In the genomic region with DNA sequence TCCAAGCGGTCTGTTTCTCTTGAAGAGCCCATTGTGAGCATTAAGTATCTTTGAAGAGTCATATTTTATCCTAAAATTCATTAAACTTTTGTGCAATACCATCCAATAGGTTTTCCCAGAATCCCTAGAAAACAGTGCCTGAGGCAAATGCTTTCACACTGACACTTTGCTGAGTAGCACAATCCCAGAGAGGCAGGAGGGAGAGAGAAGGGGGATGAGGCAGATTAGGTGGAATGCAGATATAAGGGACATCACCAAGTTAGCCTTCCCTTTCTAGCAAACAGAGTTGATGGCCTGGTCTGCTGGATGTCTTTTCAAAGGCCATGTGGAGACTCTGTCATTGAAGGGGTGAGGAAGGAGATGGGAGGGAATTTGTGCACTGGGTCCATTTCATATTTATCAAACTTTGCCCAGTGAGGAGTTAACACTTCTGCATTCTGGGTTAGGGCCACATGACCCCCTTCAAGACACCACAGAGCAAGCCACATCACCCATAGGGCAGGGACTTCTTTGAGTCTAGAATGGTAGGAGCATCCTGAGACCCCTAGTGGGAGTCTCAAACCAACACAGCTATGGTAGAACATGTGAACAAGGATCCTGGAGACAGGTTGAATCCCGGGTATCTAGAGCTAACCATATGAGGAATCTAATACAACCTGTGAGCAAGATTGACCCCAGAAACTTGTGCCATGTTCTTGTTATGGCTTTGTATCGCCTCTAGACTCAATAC, we compare ENCODE assay signal across 22 cellular contexts. TPM values are rescaled to one million over a fixed set of nuclear protein-coding genes. Genes with fewer than 3 reads are reported as not detected.
DNase-seq lines count a peak whose midpoint lies in the region; ATAC-seq, FAIRE-seq and TF ChIP-seq lines count a peak whose summit lies in the region.
"Had no signal": no experiment of that assay in that cellular context is flagged by ENCODE, and none has a peak within 500 bp of the region (broad histone marks: within the 10 kb centered on the region; RNA-seq: fewer than 3 reads in every experiment).

No MANE protein-coding gene starts in this region.

- TF ChIP-seq CTCF in GM23338 (conservative IDR thresholded peaks at IDR 0.05; ENCODE audit: low read depth in 2 of 2): peak; percentile 16 to 40; a peak in 3 of 4 replicates
- TF ChIP-seq CTCF in D721Med (IDR thresholded peaks at IDR 0.05; ENCODE audit: insufficient read depth, missing control alignments): no peak

- no peak overlapping the region for H3K27ac Mint-ChIP-seq in GM23338
- H3K27ac Mint-ChIP-seq: activated CD4-positive, alpha-beta memory T cell treated with anti-CD3 and anti-CD28 coated beads for 36 hours; CD4-positive, alpha-beta T cell had no signal

- H4K20me1 ChIP-seq in GM23338 (replicated peaks; ENCODE audit: insufficient read depth): no peaks in the 10 kb centered on the region

- H3K4me1 ChIP-seq in GM23338 (ENCODE audit: insufficient read depth): no peaks in the 10 kb centered on the region
- H3K4me1 ChIP-seq: ascending aorta, gastroesophageal sphincter, spleen had no signal

- no peaks in the 10 kb centered on the region for H3K27me3 Mint-ChIP-seq in GM23338 (ENCODE audit: insufficient read depth, low read depth, poor library complexity)
- H3K27me3 Mint-ChIP-seq: activated CD4-positive, alpha-beta memory T cell treated with anti-CD3 and anti-CD28 coated beads for 36 hours; CD4-positive, alpha-beta T cell had no signal

- no peaks in the 10 kb centered on the region for H3K4me1 Mint-ChIP-seq in GM23338

- H3K27ac ChIP-seq in GM23338 (ENCODE audit: low read depth): no peak overlapping the region
- H3K27ac ChIP-seq: ascending aorta, gastroesophageal sphincter, KMS-11, spleen had no signal

- no peaks in the 10 kb centered on the region for H3K36me3 ChIP-seq in GM23338 (ENCODE audit: insufficient read depth)
- H3K36me3 ChIP-seq: ascending aorta, gastroesophageal sphincter, spleen had no signal

- no peak overlapping the region for H2AFZ ChIP-seq in GM23338

- no peak for FAIRE-seq in D721Med (lab: Jason Lieb, UNC)
- FAIRE-seq: A204.1 had no signal

- H3K27me3 ChIP-seq in GM23338 (ENCODE audit: insufficient read depth): no peaks in the 10 kb centered on the region
- H3K27me3 ChIP-seq: ascending aorta, gastroesophageal sphincter, spleen had no signal

- no peaks in the 10 kb centered on the region for H3F3A ChIP-seq in GM23338 (replicated peaks; ENCODE audit: low read depth)

- H3K9me2 ChIP-seq in GM23338 (ENCODE audit: insufficient read depth): peaks cover 10% of the 10 kb centered on the region; the same call in 1 of the 2 replicates

- no peak overlapping the region for H3K4me3 ChIP-seq in GM23338
- H3K4me3 ChIP-seq: ascending aorta, gastroesophageal sphincter, spleen had no signal

- no peaks in the 10 kb centered on the region for H3K36me3 Mint-ChIP-seq in GM23338 (ENCODE audit: low read depth)
- H3K36me3 Mint-ChIP-seq: activated CD4-positive, alpha-beta memory T cell treated with anti-CD3 and anti-CD28 coated beads for 36 hours had no signal

- in situ Hi-C loops in SK-MEL-5 (cut with HindIII; ENCODE audit: low pct_unique_long_range_greater_than_20kb, low sequenced_read_pairs): no loop called here

- no peak overlapping the region for H3K4me3 Mint-ChIP-seq in GM23338
- H3K4me3 Mint-ChIP-seq: activated CD4-positive, alpha-beta memory T cell treated with anti-CD3 and anti-CD28 coated beads for 36 hours; CD4-positive, alpha-beta T cell had no signal

- no peak overlapping the region for H3K4me2 ChIP-seq in GM23338
- H3K4me2 ChIP-seq: KMS-11 had no signal

- H3K9me3 Mint-ChIP-seq in GM23338: no peaks in the 10 kb centered on the region
- H3K9me3 Mint-ChIP-seq: CD4-positive, alpha-beta T cell had no signal

- ATAC-seq in GM23338: no peak
- ATAC-seq: gastroesophageal sphincter had no signal

- peak; percentile 50 for DNase-seq in AG08395 (ENCODE audit: low spot score)
- peak; percentile 10 for DNase-seq in GM23338 (ENCODE audit: low spot score)
- peak; percentile 15 for DNase-seq in SK-MEL-5 (ENCODE audit: low read depth, low spot score)
- DNase-seq in fibroblast of gingiva (ENCODE audit: low read depth): peak; percentile 9
- no peak for DNase-seq in SW 1271 (lab: John Stamatoyannopoulos, UW)
- DNase-seq in D721Med (ENCODE audit: insufficient read length, low spot score): no peak
- no peak for DNase-seq in NCI-H1092 treated with DMSO at 0.1 percent for 48 hours (lab: John Stamatoyannopoulos, UW)
- no peak for DNase-seq in HCEC 1CT
- DNase-seq: activated CD4-positive, alpha-beta memory T cell treated with anti-CD3 and anti-CD28 coated beads for 36 hours; activated naive CD4-positive, alpha-beta T cell; CD4-positive, alpha-beta T cell; DMS53; NCI-H2029; NCI-H510A treated with DMSO at 0.1 percent for 48 hours; SHP77 treated with DMSO at 0.1 percent for 48 hours; spleen; stimulated activated CD4-positive, alpha-beta T cell treated with anti-CD3 and anti-CD28 coated beads, Interleukin-4, amount 100 ng/mL, for 4 hours; T-helper 1 cell had no signal

- no peaks in the 10 kb centered on the region for H3K79me2 ChIP-seq in GM23338 (replicated peaks; ENCODE audit: insufficient read depth)

TF ChIP-seq in GM23338, 12 proteins besides CTCF, POLR2A, EP300 and RAD21 (continues in another document):
- TF ChIP-seq EZH2 (IDR thresholded peaks at IDR 0.05; ENCODE audit: low read depth, unreplicated experiment) (no peak), ZNF114 (CRISPR knock-in tag; IDR thresholded peaks at IDR 0.05) (no peak), STAT1 (IDR thresholded peaks at IDR 0.05; ENCODE audit: unreplicated experiment) (no peak)
- TF ChIP-seq, protein P1, sequence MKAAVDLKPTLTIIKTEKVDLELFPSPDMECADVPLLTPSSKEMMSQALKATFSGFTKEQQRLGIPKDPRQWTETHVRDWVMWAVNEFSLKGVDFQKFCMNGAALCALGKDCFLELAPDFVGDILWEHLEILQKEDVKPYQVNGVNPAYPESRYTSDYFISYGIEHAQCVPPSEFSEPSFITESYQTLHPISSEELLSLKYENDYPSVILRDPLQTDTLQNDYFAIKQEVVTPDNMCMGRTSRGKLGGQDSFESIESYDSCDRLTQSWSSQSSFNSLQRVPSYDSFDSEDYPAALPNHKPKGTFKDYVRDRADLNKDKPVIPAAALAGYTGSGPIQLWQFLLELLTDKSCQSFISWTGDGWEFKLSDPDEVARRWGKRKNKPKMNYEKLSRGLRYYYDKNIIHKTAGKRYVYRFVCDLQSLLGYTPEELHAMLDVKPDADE (IDR thresholded peaks at IDR 0.05): no peak

RNA-seq across cellular contexts. Expression of gene SEMA6D, which starts 32.0 kb away (rescaled TPM):
- 0.97 and 4.0 TPM in 2 replicates for total RNA-seq in GM23338 (2014; rRNA removed; shearing (Covaris generic))
- polyA plus RNA-seq in GM23338 (2016; fragmentation: Nextera tagmentation; extraction: Ambion mirVana): 0.37 and 0.64 TPM in 2 replicates
- total RNA-seq in SK-MEL-5 (2014; rRNA removed; shearing (Covaris generic)): 7.5 and 9.6 TPM in 2 replicates
- 4.4 and 6.3 TPM in 2 replicates for polyA plus RNA-seq in SK-MEL-5 (2015; cell fraction: cytosol; rRNA removed)
- 25.8 and 40.3 TPM in 2 replicates for polyA plus RNA-seq in SK-MEL-5 (2015; cell fraction: nucleus; rRNA removed)
- total RNA-seq: activated CD4-positive, alpha-beta memory T cell treated with anti-CD3 and anti-CD28 coated beads for 36 hours; CD4-positive, alpha-beta T cell had no signal

Comparison
In these comparisons a context has a peak if more than half of its experiments do, and no peak if none do; other contexts are left out.
1. DNase-seq: peak in AG08395 (single experiment), GM23338 (single experiment), SK-MEL-5 (single experiment) and fibroblast of gingiva (single experiment); none in SW 1271 (0 of 2), D721Med (single experiment), NCI-H1092 treated with DMSO at 0.1 percent for 48 hours (single experiment) and HCEC 1CT (single experiment).